In genomic region chr16:56990407-56991286, GRCh38 we compare ENCODE assay signal across 10 cellular contexts. TPM values are rescaled to one million over a fixed set of nuclear protein-coding genes. Genes with fewer than 3 reads are reported as not detected.
DNase-seq lines count a peak whose midpoint lies in the region; ATAC-seq and TF ChIP-seq lines count a peak whose summit lies in the region.
"Had no signal": no experiment of that assay in that cellular context is flagged by ENCODE, and none has a peak within 500 bp of the region (broad histone marks: within the 10 kb centered on the region; RNA-seq: fewer than 3 reads in every experiment).

No MANE protein-coding gene starts in this region.

- no peaks in the 10 kb centered on the region; the same call in 2 of the 3 replicates for H3K36me3 Mint-ChIP-seq in GM23338 (ENCODE audit: low read depth)
- H3K36me3 Mint-ChIP-seq in stimulated activated memory B cell treated with anti-CD40 and anti-IgM and Interleukin-4, amounts not matched to agents 10 μg/mL and 1 μg/mL and 100 μg/mL, for 72 hours: peaks cover 56% of the 10 kb centered on the region

- ATAC-seq in GM23338: no peak
- no peak for ATAC-seq in gastroesophageal sphincter
- ATAC-seq in stimulated activated memory B cell treated with anti-CD40 and anti-IgM and Interleukin-4, amounts not matched to agents 10 μg/mL and 1 μg/mL and 100 μg/mL, for 72 hours: no peak
- ATAC-seq in GM18861 (IDR thresholded peaks at IDR 0.05; ENCODE audit: unreplicated experiment): no peak

- H3K27ac ChIP-seq in GM23338 (ENCODE audit: low read depth): no peak overlapping the region
- H3K27ac ChIP-seq in gastroesophageal sphincter: peak overlapping the region in 3 of 4 donors; percentile 81 to 87 (median 82)
- H3K27ac ChIP-seq: epithelial cell of prostate had no signal

- H3K4me1 ChIP-seq in GM23338 (ENCODE audit: insufficient read depth): peaks cover 10% of the 10 kb centered on the region
- peaks cover 0 to 75% (median 20%) of the 10 kb centered on the region in 3 donors for H3K4me1 ChIP-seq in gastroesophageal sphincter

- H3K9me3 ChIP-seq in gastroesophageal sphincter: no peaks in the 10 kb centered on the region

- H3K4me3 ChIP-seq in GM23338 (peak overlapping the region; percentile 78), gastroesophageal sphincter (peak overlapping the region; percentile 45 to 74)

- TF ChIP-seq CTCF in GM23338 (conservative IDR thresholded peaks at IDR 0.05; ENCODE audit: low read depth in 2 of 2) (no peak), gastroesophageal sphincter (IDR thresholded peaks at IDR 0.05) (no peak)

- no peak overlapping the region for H3K27ac Mint-ChIP-seq in GM23338
- peak overlapping the region; percentile 99 for H3K27ac Mint-ChIP-seq in stimulated activated memory B cell treated with anti-CD40 and anti-IgM and Interleukin-4, amounts not matched to agents 10 μg/mL and 1 μg/mL and 100 μg/mL, for 72 hours

- no peaks in the 10 kb centered on the region for H3K9me2 ChIP-seq in GM23338 (ENCODE audit: insufficient read depth)

- TF ChIP-seq EP300 in gastroesophageal sphincter (IDR thresholded peaks at IDR 0.05): no peak

- H3K4me2 ChIP-seq in GM23338: 0 out of 2 replicates have a peak overlapping the region, but pooled peaks have one; percentile 91

- no peaks in the 10 kb centered on the region for H3K9me3 Mint-ChIP-seq in GM23338
- no peaks in the 10 kb centered on the region for H3K9me3 Mint-ChIP-seq in stimulated activated memory B cell treated with anti-CD40 and anti-IgM and Interleukin-4, amounts not matched to agents 10 μg/mL and 1 μg/mL and 100 μg/mL, for 72 hours

- DNase-seq in GM23338 (ENCODE audit: low spot score) (no peak), activated gamma-delta T cell (lab: John Stamatoyannopoulos, UW) (no peak), T1000 (lab: John Stamatoyannopoulos, UW) (no peak), foreskin melanocyte (no peak)
- DNase-seq in activated CD4-positive, alpha-beta T cell treated with anti-CD3 and anti-CD28 coated beads, Interleukin-2, amount 50 U/mL, for 48 hours: peak; percentile 41 to 55
- DNase-seq: SHP77 had no signal

- WGBS in gastroesophageal sphincter (ENCODE audit: low coverage in 1 of 2), 2 donors: 69 to 77% methylated on average over 9 to 14 of the region's 16 CpGs

- no peaks in the 10 kb centered on the region for H4K20me1 ChIP-seq in GM23338 (replicated peaks; ENCODE audit: insufficient read depth)

- no peak for TF ChIP-seq POLR2A in gastroesophageal sphincter (IDR thresholded peaks at IDR 0.05)

- no peaks in the 10 kb centered on the region for H3K36me3 ChIP-seq in GM23338 (ENCODE audit: insufficient read depth)
- no peaks in the 10 kb centered on the region for H3K36me3 ChIP-seq in gastroesophageal sphincter

- H3K79me2 ChIP-seq in GM23338 (replicated peaks; ENCODE audit: insufficient read depth): no peaks in the 10 kb centered on the region

- peaks cover 40% of the 10 kb centered on the region for H3K27me3 ChIP-seq in GM23338 (ENCODE audit: insufficient read depth)
- H3K27me3 ChIP-seq in gastroesophageal sphincter: no peaks in the 10 kb centered on the region

- H3K27me3 Mint-ChIP-seq in GM23338 (ENCODE audit: insufficient read depth, low read depth, poor library complexity): peaks cover 31% of the 10 kb centered on the region
- H3K27me3 Mint-ChIP-seq in stimulated activated memory B cell treated with anti-CD40 and anti-IgM and Interleukin-4, amounts not matched to agents 10 μg/mL and 1 μg/mL and 100 μg/mL, for 72 hours: no peaks in the 10 kb centered on the region

- H3K4me3 Mint-ChIP-seq in GM23338: peak overlapping the region; percentile 83
- H3K4me3 Mint-ChIP-seq in stimulated activated memory B cell treated with anti-CD40 and anti-IgM and Interleukin-4, amounts not matched to agents 10 μg/mL and 1 μg/mL and 100 μg/mL, for 72 hours: peak overlapping the region; percentile 95

- no peak overlapping the region for H2AFZ ChIP-seq in GM23338

- peaks cover 16% of the 10 kb centered on the region for H3K4me1 Mint-ChIP-seq in GM23338
- H3K4me1 Mint-ChIP-seq in stimulated activated memory B cell treated with anti-CD40 and anti-IgM and Interleukin-4, amounts not matched to agents 10 μg/mL and 1 μg/mL and 100 μg/mL, for 72 hours: peaks cover 82% of the 10 kb centered on the region

- H3F3A ChIP-seq in GM23338 (replicated peaks; ENCODE audit: low read depth): no peaks in the 10 kb centered on the region

TF ChIP-seq in GM23338, 12 proteins besides CTCF, POLR2A, EP300 and RAD21:
- TF ChIP-seq ZNF331 (CRISPR knock-in tag; IDR thresholded peaks at IDR 0.05; ENCODE audit: low read depth) (no peak), STAT1 (IDR thresholded peaks at IDR 0.05; ENCODE audit: unreplicated experiment) (no peak), ZNF114 (CRISPR knock-in tag; IDR thresholded peaks at IDR 0.05) (no peak), NANOG (IDR thresholded peaks at IDR 0.05; ENCODE audit: borderline replicate concordance) (no peak), CREB1 (CRISPR knock-in tag; IDR thresholded peaks at IDR 0.05; ENCODE audit: low read depth) (no peak), POLR2AphosphoS5 (IDR thresholded peaks at IDR 0.05; ENCODE audit: low read depth) (no peak), JUNB (IDR thresholded peaks at IDR 0.05; ENCODE audit: unreplicated experiment) (no peak)
- TF ChIP-seq, protein P1, sequence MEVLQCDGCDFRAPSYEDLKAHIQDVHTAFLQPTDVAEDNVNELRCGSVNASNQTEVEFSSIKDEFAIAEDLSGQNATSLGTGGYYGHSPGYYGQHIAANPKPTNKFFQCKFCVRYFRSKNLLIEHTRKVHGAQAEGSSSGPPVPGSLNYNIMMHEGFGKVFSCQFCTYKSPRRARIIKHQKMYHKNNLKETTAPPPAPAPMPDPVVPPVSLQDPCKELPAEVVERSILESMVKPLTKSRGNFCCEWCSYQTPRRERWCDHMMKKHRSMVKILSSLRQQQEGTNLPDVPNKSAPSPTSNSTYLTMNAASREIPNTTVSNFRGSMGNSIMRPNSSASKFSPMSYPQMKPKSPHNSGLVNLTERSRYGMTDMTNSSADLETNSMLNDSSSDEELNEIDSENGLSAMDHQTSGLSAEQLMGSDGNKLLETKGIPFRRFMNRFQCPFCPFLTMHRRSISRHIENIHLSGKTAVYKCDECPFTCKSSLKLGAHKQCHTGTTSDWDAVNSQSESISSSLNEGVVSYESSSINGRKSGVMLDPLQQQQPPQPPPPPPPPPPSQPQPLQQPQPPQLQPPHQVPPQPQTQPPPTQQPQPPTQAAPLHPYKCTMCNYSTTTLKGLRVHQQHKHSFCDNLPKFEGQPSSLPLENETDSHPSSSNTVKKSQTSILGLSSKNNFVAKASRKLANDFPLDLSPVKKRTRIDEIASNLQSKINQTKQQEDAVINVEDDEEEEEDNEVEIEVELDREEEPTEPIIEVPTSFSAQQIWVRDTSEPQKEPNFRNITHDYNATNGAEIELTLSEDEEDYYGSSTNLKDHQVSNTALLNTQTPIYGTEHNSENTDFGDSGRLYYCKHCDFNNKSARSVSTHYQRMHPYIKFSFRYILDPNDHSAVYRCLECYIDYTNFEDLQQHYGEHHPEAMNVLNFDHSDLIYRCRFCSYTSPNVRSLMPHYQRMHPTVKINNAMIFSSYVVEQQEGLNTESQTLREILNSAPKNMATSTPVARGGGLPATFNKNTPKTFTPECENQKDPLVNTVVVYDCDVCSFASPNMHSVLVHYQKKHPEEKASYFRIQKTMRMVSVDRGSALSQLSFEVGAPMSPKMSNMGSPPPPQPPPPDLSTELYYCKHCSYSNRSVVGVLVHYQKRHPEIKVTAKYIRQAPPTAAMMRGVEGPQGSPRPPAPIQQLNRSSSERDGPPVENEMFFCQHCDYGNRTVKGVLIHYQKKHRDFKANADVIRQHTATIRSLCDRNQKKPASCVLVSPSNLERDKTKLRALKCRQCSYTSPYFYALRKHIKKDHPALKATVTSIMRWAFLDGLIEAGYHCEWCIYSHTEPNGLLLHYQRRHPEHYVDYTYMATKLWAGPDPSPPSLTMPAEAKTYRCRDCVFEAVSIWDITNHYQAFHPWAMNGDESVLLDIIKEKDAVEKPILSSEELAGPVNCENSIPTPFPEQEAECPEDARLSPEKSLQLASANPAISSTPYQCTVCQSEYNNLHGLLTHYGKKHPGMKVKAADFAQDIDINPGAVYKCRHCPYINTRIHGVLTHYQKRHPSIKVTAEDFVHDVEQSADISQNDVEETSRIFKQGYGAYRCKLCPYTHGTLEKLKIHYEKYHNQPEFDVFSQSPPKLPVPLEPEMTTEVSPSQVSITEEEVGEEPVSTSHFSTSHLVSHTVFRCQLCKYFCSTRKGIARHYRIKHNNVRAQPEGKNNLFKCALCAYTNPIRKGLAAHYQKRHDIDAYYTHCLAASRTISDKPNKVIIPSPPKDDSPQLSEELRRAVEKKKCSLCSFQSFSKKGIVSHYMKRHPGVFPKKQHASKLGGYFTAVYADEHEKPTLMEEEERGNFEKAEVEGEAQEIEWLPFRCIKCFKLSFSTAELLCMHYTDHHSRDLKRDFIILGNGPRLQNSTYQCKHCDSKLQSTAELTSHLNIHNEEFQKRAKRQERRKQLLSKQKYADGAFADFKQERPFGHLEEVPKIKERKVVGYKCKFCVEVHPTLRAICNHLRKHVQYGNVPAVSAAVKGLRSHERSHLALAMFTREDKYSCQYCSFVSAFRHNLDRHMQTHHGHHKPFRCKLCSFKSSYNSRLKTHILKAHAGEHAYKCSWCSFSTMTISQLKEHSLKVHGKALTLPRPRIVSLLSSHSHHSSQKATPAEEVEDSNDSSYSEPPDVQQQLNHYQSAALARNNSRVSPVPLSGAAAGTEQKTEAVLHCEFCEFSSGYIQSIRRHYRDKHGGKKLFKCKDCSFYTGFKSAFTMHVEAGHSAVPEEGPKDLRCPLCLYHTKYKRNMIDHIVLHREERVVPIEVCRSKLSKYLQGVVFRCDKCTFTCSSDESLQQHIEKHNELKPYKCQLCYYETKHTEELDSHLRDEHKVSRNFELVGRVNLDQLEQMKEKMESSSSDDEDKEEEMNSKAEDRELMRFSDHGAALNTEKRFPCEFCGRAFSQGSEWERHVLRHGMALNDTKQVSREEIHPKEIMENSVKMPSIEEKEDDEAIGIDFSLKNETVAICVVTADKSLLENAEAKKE (CRISPR knock-in tag; IDR thresholded peaks at IDR 0.05): no peak

RNA-seq across cellular contexts. Expression of gene NLRC5, which starts 1.3 kb away (rescaled TPM):
- 3.9 and 8.1 TPM in 2 replicates for total RNA-seq in GM23338 (2014; rRNA removed; shearing (Covaris generic))
- 1.4 and 2.3 TPM in 2 replicates for polyA plus RNA-seq in GM23338 (2016; fragmentation: Nextera tagmentation; extraction: Ambion mirVana)
- 10 to 100 TPM; 11.1 to 39.7 (median 16.3) TPM for total RNA-seq in gastroesophageal sphincter

RNA-seq across cellular contexts. Expression of gene CETP, which starts 28.9 kb away (rescaled TPM):
- total RNA-seq in GM23338 (2014; rRNA removed; shearing (Covaris generic)): not detected in 2 replicates
- polyA plus RNA-seq in GM23338 (2016; fragmentation: Nextera tagmentation; extraction: Ambion mirVana): 0.12 TPM in 1 of 2 replicates, not detected in the other
- 1 to 10 TPM in 1 of 4 donors, not detected in 3; 1.6 TPM for total RNA-seq in gastroesophageal sphincter

RNA-seq across cellular contexts. Expression of gene HERPUD1, which starts 58.7 kb away (rescaled TPM):
- 42.7 and 44.1 TPM in 2 replicates for total RNA-seq in GM23338 (2014; rRNA removed; shearing (Covaris generic))
- 33.6 and 41.1 TPM in 2 replicates for polyA plus RNA-seq in GM23338 (2016; fragmentation: Nextera tagmentation; extraction: Ambion mirVana)
- total RNA-seq in gastroesophageal sphincter: 10 to 100 TPM; 41.2 to 87.5 (median 79.1) TPM

Comparison
In these comparisons a context has a peak if more than half of its experiments do, and no peak if none do; other contexts are left out.
1. DNase-seq: peak in activated CD4-positive, alpha-beta T cell treated with anti-CD3 and anti-CD28 coated beads, Interleukin-2, amount 50 U/mL, for 48 hours (2 of 2); none in GM23338 (single experiment), activated gamma-delta T cell (single experiment), T1000 (single experiment) and foreskin melanocyte (single experiment).